ENCODE assay signal across 16 cellular contexts in genomic region chr2:40394597-40394996, GRCh38. TPM values are rescaled to one million over a fixed set of nuclear protein-coding genes. Genes with fewer than 3 reads are reported as not detected.
A peak's percentile ranks its signal among the peaks of the same experiment; 100 is the strongest.
DNase-seq lines count a peak whose midpoint lies in the region; ATAC-seq, FAIRE-seq and TF ChIP-seq lines count a peak whose summit lies in the region.
"Had no signal": no experiment of that assay in that cellular context is flagged by ENCODE, and none has a peak within 500 bp of the region (broad histone marks: within the 10 kb centered on the region; RNA-seq: fewer than 3 reads in every experiment).

No MANE protein-coding gene starts in this region.

- intact Hi-C loops in right lobe of liver (cut with DNase I) = no loop called here
- intact Hi-C loops in HepG2 (cut with micrococcal nuclease; ENCODE audit: unreplicated experiment) = no loop called here
- intact Hi-C loops in left colon (cut with DNase I, micrococcal nuclease) = no loop called here

- no peak overlapping the region for H2BK20ac ChIP-seq in H9 (ENCODE audit: low read depth, low read length, poor library complexity, severe bottlenecking)

- H3K4me3 ChIP-seq in right lobe of liver = no peak overlapping the region
- no peak overlapping the region for H3K4me3 ChIP-seq in HepG2 (replicated peaks in 1 of 3; ENCODE audit: insufficient read depth in 1 of 3, low read depth in 2 of 3, low read length in 3 of 3)
- no peak overlapping the region for H3K4me3 ChIP-seq in BE2C (ENCODE audit: low read depth, low read length)
- H3K4me3 ChIP-seq: GM23338 had no signal

- DNase-seq in right lobe of liver = no peak
- no peak for DNase-seq in HepG2 (ENCODE audit: low spot score)
- peak; percentile 27 for DNase-seq in fibroblast of peridontal ligament (ENCODE audit: extremely low read depth)
- no peak for DNase-seq in BE2C
- no peak for DNase-seq in left colon
- no peak for DNase-seq in NCI-H2081 (lab: John Stamatoyannopoulos, UW)
- no peak for DNase-seq in H9
- DNase-seq: activated B cell treated with CpG ODN at 0.5 μM for 24 hours; activated CD8-positive, alpha-beta memory T cell treated with anti-CD3 and anti-CD28 coated beads, Interleukin-2, amount 10 ng/mL, durations not matched to agents 7 days and 5 days; activated naive CD4-positive, alpha-beta T cell treated with Interleukin-2 at 50 U/mL for 16 hours; retina; stimulated activated CD4-positive, alpha-beta T cell treated with anti-CD3 and anti-CD28 coated beads, Interleukin-4, amount 100 ng/mL, for 4 hours had no signal

- H3K36me3 ChIP-seq in right lobe of liver (no peaks in the 10 kb centered on the region), HepG2 (replicated peaks in 1 of 2; ENCODE audit: control insufficient read depth in 1 of 2, insufficient read depth in 2 of 2, low read length in 2 of 2) (no peaks in the 10 kb centered on the region), BE2C (no peaks in the 10 kb centered on the region)

- H4K5ac ChIP-seq in H9 (ENCODE audit: insufficient read length, low read depth, low read length) = no peak overlapping the region

- H3K18ac ChIP-seq in H9 (ENCODE audit: insufficient read length, low read depth, low read length) = no peak overlapping the region

- no TSS peak for BruUV-seq in HepG2 (replicated peaks; lab: Mats Ljungman, UMichigan)

- TF ChIP-seq POLR2A in right lobe of liver (IDR thresholded peaks at IDR 0.05) (no peak), HepG2 (IDR thresholded peaks at IDR 0.05; ENCODE audit: insufficient read depth in 1 of 2, low read depth in 2 of 2, low read length in 2 of 2) (no peak)

- no peak overlapping the region for H3K4me2 ChIP-seq in HepG2 (ENCODE audit: low read depth, low read length)
- H3K4me2 ChIP-seq in H9 (ENCODE audit: insufficient read depth, insufficient read length, low read length) = no peak overlapping the region
- H3K4me2 ChIP-seq: GM23338 had no signal

- H3K4me1 Mint-ChIP-seq in nephron (peaks cover 23% of the 10 kb centered on the region), H9 (peaks cover 8 to 10% of the 10 kb centered on the region in 2 experiments; a peak in 3 of 4 replicates)
- H3K4me1 Mint-ChIP-seq: activated B cell treated with CpG ODN at 0.5 μM for 24 hours; activated CD8-positive, alpha-beta memory T cell treated with anti-CD3 and anti-CD28 coated beads, Interleukin-2, amount 10 ng/mL, durations not matched to agents 7 days and 5 days had no signal

- no peaks in the 10 kb centered on the region for H3K36me3 Mint-ChIP-seq in nephron (ENCODE audit: low read depth)
- H3K36me3 Mint-ChIP-seq in H9 (ENCODE audit: insufficient read depth in 1 of 3, low read depth in 3 of 3) = 0 out of 7 replicates have a peak, but pooled peaks cover 0 to 2% (median 0%) of the 10 kb centered on the region in 3 experiments
- H3K36me3 Mint-ChIP-seq: activated CD8-positive, alpha-beta memory T cell treated with anti-CD3 and anti-CD28 coated beads, Interleukin-2, amount 10 ng/mL, durations not matched to agents 7 days and 5 days had no signal

- TF ChIP-seq RAD21 in HepG2 (CRISPR knock-in tag; IDR thresholded peaks at IDR 0.05) = no peak

- H3K56ac ChIP-seq in H9 (ENCODE audit: insufficient read length, low read depth, low read length) = no peak overlapping the region

- peak overlapping the region; percentile 31 to 71 (median 34) for H3K27ac Mint-ChIP-seq in nephron
- peak overlapping the region in 1 of 3 experiments; percentile 62; a peak in 1 of 7 replicates for H3K27ac Mint-ChIP-seq in H9
- H3K27ac Mint-ChIP-seq: activated B cell treated with CpG ODN at 0.5 μM for 24 hours; activated CD8-positive, alpha-beta memory T cell treated with anti-CD3 and anti-CD28 coated beads, Interleukin-2, amount 10 ng/mL, durations not matched to agents 7 days and 5 days had no signal

- 32% methylated on average over 1 of the region's 1 CpG for WGBS in right lobe of liver (ENCODE audit: insufficient coverage, low coverage, low lambda C conversion rate, missing lambda C conversion rate)
- WGBS in HepG2 (ENCODE audit: low lambda C conversion rate) = 2% methylated on average over 1 of the region's 1 CpG
- WGBS in H9 (ENCODE audit: extremely low coverage, insufficient read length, low lambda C conversion rate) = no CpG with 5 or more reads among the region's 1 CpG

- no peak overlapping the region for H2BK120ac ChIP-seq in H9 (ENCODE audit: low read depth, low read length, poor library complexity, severe bottlenecking)

- H4K91ac ChIP-seq in H9 (ENCODE audit: insufficient read length, low read depth, low read length) = no peak overlapping the region

- H3K27me3 ChIP-seq in right lobe of liver = no peaks in the 10 kb centered on the region
- no peaks in the 10 kb centered on the region for H3K27me3 ChIP-seq in HepG2 (ENCODE audit: control insufficient read depth in 1 of 2, insufficient read depth in 2 of 2, low read length in 2 of 2)
- H3K27me3 ChIP-seq in BE2C = no peaks in the 10 kb centered on the region
- no peaks in the 10 kb centered on the region for H3K27me3 ChIP-seq in H9 (ENCODE audit: insufficient read depth, low read length)

- FAIRE-seq in HepG2 (lab: Jason Lieb, UNC) = no peak
- FAIRE-seq: bronchial epithelial cell, frontal cortex had no signal

- H4K8ac ChIP-seq in H9 (replicated peaks; ENCODE audit: insufficient read length, low read depth, low read length) = no peak overlapping the region

- H3K4ac ChIP-seq in H9 (ENCODE audit: low read depth, low read length) = no peak overlapping the region

- no peak overlapping the region for H2AK5ac ChIP-seq in H9 (ENCODE audit: insufficient read length, low read length)

- H3T11ph ChIP-seq in H9 (ENCODE audit: low read length) = no peak overlapping the region

- no peak overlapping the region for H2BK15ac ChIP-seq in H9 (ENCODE audit: low read depth, low read length)

- H2AFZ ChIP-seq in HepG2 (ENCODE audit: low read length) = no peak overlapping the region
- no peak overlapping the region for H2AFZ ChIP-seq in H9 (ENCODE audit: low read length)
- H2AFZ ChIP-seq: GM23338 had no signal

- no peaks in the 10 kb centered on the region for H3K9me3 Mint-ChIP-seq in nephron
- no peaks in the 10 kb centered on the region for H3K9me3 Mint-ChIP-seq in H9
- H3K9me3 Mint-ChIP-seq: activated B cell treated with CpG ODN at 0.5 μM for 24 hours, GM23338 had no signal

- no peak overlapping the region for H2BK5ac ChIP-seq in H9 (ENCODE audit: insufficient read length, low read length)

- CTCF ChIA-PET in HepG2 (lab: Yijun Ruan, JAX; ENCODE audit: low intra/inter-chr PET ratio, low total read pairs) = no interaction called here

- no peaks in the 10 kb centered on the region for H3K4me1 ChIP-seq in right lobe of liver
- no peaks in the 10 kb centered on the region for H3K4me1 ChIP-seq in HepG2 (ENCODE audit: insufficient read depth, low read length)
- peaks cover 16% of the 10 kb centered on the region for H3K4me1 ChIP-seq in BE2C
- no peaks in the 10 kb centered on the region for H3K4me1 ChIP-seq in H9 (ENCODE audit: insufficient read depth, low read length)

- no peaks in the 10 kb centered on the region for H3K27me3 Mint-ChIP-seq in nephron (ENCODE audit: low read depth)
- no peaks in the 10 kb centered on the region for H3K27me3 Mint-ChIP-seq in H9 (ENCODE audit: low read depth)
- H3K27me3 Mint-ChIP-seq: activated B cell treated with CpG ODN at 0.5 μM for 24 hours; activated CD8-positive, alpha-beta memory T cell treated with anti-CD3 and anti-CD28 coated beads, Interleukin-2, amount 10 ng/mL, durations not matched to agents 7 days and 5 days had no signal

- H3K9me3 ChIP-seq in right lobe of liver = no peaks in the 10 kb centered on the region
- no peaks in the 10 kb centered on the region for H3K9me3 ChIP-seq in HepG2 (ENCODE audit: low read length)
- no peaks in the 10 kb centered on the region for H3K9me3 ChIP-seq in BE2C
- H3K9me3 ChIP-seq in H9 (ENCODE audit: control insufficient read depth, low read depth, low read length) = no peaks in the 10 kb centered on the region

- H3K23ac ChIP-seq in H9 (ENCODE audit: insufficient read length, low read depth, low read length) = no peak overlapping the region

- H3K79me2 ChIP-seq in HepG2 (ENCODE audit: insufficient read depth, low read length) = no peaks in the 10 kb centered on the region
- no peaks in the 10 kb centered on the region for H3K79me2 ChIP-seq in H9 (ENCODE audit: insufficient read depth, low read length)

- POLR2A ChIA-PET in HepG2 (lab: Yijun Ruan, JAX) = no interaction called here

- in situ Hi-C loops in HepG2 (cut with HindIII; ENCODE audit: extremely low pct_ligation_motif_present, low pct_unique_long_range_greater_than_20kb) = no loop called here

- ATAC-seq in right lobe of liver (peak; percentile 67 to 85 (median 72)), HepG2 (no peak), left colon (no peak)
- ATAC-seq: activated CD8-positive, alpha-beta memory T cell treated with anti-CD3 and anti-CD28 coated beads, Interleukin-2, amount 10 ng/mL, durations not matched to agents 7 days and 5 days; GM23338 had no signal

- H3K4me3 Mint-ChIP-seq in nephron (no peak overlapping the region), H9 (no peak overlapping the region)
- H3K4me3 Mint-ChIP-seq: activated B cell treated with CpG ODN at 0.5 μM for 24 hours; activated CD8-positive, alpha-beta memory T cell treated with anti-CD3 and anti-CD28 coated beads, Interleukin-2, amount 10 ng/mL, durations not matched to agents 7 days and 5 days; GM23338 had no signal

- H3K27ac ChIP-seq in right lobe of liver (peak overlapping the region in 2 of 3 donors; percentile 9 to 12), HepG2 (ENCODE audit: extremely low read length, insufficient read depth, low read length) (no peak overlapping the region), H9 (ENCODE audit: insufficient read length, low read depth, low read length) (no peak overlapping the region)

- H3K9ac ChIP-seq in HepG2 (ENCODE audit: insufficient read depth, low read depth, low read length) (no peak overlapping the region), H9 (ENCODE audit: extremely low read depth, insufficient read length, low read length) (no peak overlapping the region)

- no peaks in the 10 kb centered on the region for H3K23me2 ChIP-seq in H9 (ENCODE audit: insufficient read length, low read depth, low read length, poor library complexity, severe bottlenecking)

- no peaks in the 10 kb centered on the region for H3K79me1 ChIP-seq in H9 (ENCODE audit: insufficient read depth, low read depth, low read length, poor library complexity, severe bottlenecking)

- no peak for TF ChIP-seq EP300 in HepG2 (IDR thresholded peaks at IDR 0.05; ENCODE audit: low read depth in 2 of 2, low read length in 2 of 2)
- TF ChIP-seq EP300 in HepG2 (CRISPR knock-in tag; IDR thresholded peaks at IDR 0.05; ENCODE audit: borderline replicate concordance) = no peak

- TF ChIP-seq CTCF in right lobe of liver (IDR thresholded peaks at IDR 0.05) = no peak
- TF ChIP-seq CTCF in HepG2 (CRISPR knock-in tag; IDR thresholded peaks at IDR 0.05) = no peak
- no peak for TF ChIP-seq CTCF in nephron (IDR thresholded peaks at IDR 0.05; ENCODE audit: unreplicated experiment in 3 of 3)
- no peak for TF ChIP-seq CTCF in BE2C (IDR thresholded peaks at IDR 0.05; ENCODE audit: low read depth, low read length)
- no peak for TF ChIP-seq CTCF in H9 (conservative IDR thresholded peaks at IDR 0.05)

- no peak overlapping the region for H3K14ac ChIP-seq in H9 (ENCODE audit: insufficient read depth, low read length)

- H4K20me1 ChIP-seq in HepG2 (ENCODE audit: insufficient read depth, low read length) (no peaks in the 10 kb centered on the region), H9 (ENCODE audit: control insufficient read depth, insufficient read depth, insufficient read length) (no peaks in the 10 kb centered on the region)

- H2BK12ac ChIP-seq in H9 (ENCODE audit: insufficient read length, low read depth, low read length) = no peak overlapping the region

RNA-seq across cellular contexts. Expression of gene SLC8A1, which starts 57.3 kb away (rescaled TPM):
- 10 to 100 TPM in 1 of 6 experiments, 1 to 10 TPM in 5; 3.3 to 12.1 (median 4.9) TPM for total RNA-seq in right lobe of liver
- total RNA-seq in HepG2 (2016; rRNA removed; fragmentation: Illumina TruSeq; extraction: Trizol) = not detected in 2 replicates
- not detected in 2 replicates for total RNA-seq in HepG2 (2016; cell fraction: cytosol; rRNA removed; fragmentation: Illumina TruSeq; extraction: Trizol; ENCODE audit: low read depth)
- total RNA-seq in HepG2 (2016; cell fraction: insoluble cytoplasmic fraction; rRNA removed; fragmentation: Illumina TruSeq; extraction: Trizol) = not detected in 2 replicates
- not detected in 2 replicates for total RNA-seq in HepG2 (2016; cell fraction: membrane; rRNA removed; fragmentation: Illumina TruSeq; extraction: Trizol)
- not detected in 2 replicates for total RNA-seq in HepG2 (2016; cell fraction: nucleus; rRNA removed; fragmentation: Illumina TruSeq; extraction: Trizol)
- not detected in 2 replicates for polyA plus RNA-seq in HepG2 (2011; rRNA removed)
- not detected in 2 replicates for polyA plus RNA-seq in HepG2 (2011; cell fraction: cytosol; rRNA removed)
- not detected in 2 replicates for polyA plus RNA-seq in HepG2 (2011; cell fraction: nucleus; rRNA removed)
- polyA plus RNA-seq in HepG2 (2012) = not detected in 2 replicates
- polyA plus RNA-seq in HepG2 (2016; cell fraction: cytosol; fragmentation: Illumina TruSeq; extraction: Trizol; ENCODE audit: low read depth) = not detected in 2 replicates
- polyA plus RNA-seq in HepG2 (2016; cell fraction: insoluble cytoplasmic fraction; fragmentation: Illumina TruSeq; extraction: Trizol; ENCODE audit: low read depth) = not detected in 2 replicates
- polyA plus RNA-seq in HepG2 (2016; cell fraction: membrane; fragmentation: Illumina TruSeq; extraction: Trizol; ENCODE audit: low read depth) = not detected in 2 replicates
- not detected in 2 replicates for polyA plus RNA-seq in HepG2 (2016; cell fraction: nucleus; fragmentation: Illumina TruSeq; extraction: Trizol; ENCODE audit: insufficient read depth, low read depth)
- under 0.01 TPM in 2 replicates for polyA minus RNA-seq in HepG2 (2011; rRNA and poly(A)+ RNA removed; ENCODE audit: low replicate concordance)
- not detected in 2 replicates for polyA minus RNA-seq in HepG2 (2011; cell fraction: cytosol; rRNA and poly(A)+ RNA removed)
- not detected in 2 replicates for polyA minus RNA-seq in HepG2 (2011; cell fraction: nucleus; rRNA and poly(A)+ RNA removed)
- polyA plus RNA-seq in BE2C (2012; ENCODE audit: insufficient read depth, insufficient read length, low read depth) = 3.1 TPM
- 10 to 100 TPM in 1 of 2 donors, 1 to 10 TPM in 1; 3.1 to 22.6 TPM for total RNA-seq in left colon
- 1.7 and 1.9 TPM in 2 replicates for total RNA-seq in H9 (2021)

Comparison
In these comparisons a context has a peak if more than half of its experiments do, and no peak if none do; other contexts are left out.
1. ATAC-seq: peak in right lobe of liver (4 of 4); none in HepG2 (single experiment) and left colon (single experiment).
2. H3K27ac ChIP-seq: peak in right lobe of liver (2 of 3); none in HepG2 (single experiment) and H9 (single experiment).